ENCODE assay signal across 17 cellular contexts in the genomic region with DNA sequence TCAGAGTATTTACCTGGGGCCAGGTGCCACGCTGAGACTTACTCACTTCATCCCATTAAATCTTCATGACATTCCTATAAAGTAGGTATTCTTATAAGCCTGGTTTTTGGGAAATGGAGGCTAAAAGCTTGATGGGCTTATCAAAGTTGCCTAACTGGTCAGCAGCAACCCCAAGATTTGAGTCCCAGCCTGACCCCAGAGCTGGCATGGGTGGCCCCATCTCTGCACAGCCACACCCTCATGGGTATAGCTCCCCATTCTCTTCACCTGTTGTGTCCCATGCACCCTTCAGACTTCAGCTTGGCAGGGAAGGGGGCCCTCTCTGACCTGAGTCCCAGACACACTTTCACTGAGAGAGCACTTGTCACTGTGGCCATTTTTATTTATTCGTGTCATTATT. TPM values are rescaled to one million over a fixed set of nuclear protein-coding genes. Genes with fewer than 3 reads are reported as not detected.
DNase-seq lines count a peak whose midpoint lies in the region; ATAC-seq and TF ChIP-seq lines count a peak whose summit lies in the region.
"Had no signal": no experiment of that assay in that cellular context is flagged by ENCODE, and none has a peak within 500 bp of the region (broad histone marks: within the 10 kb centered on the region; RNA-seq: fewer than 3 reads in every experiment).

No MANE protein-coding gene starts in this region.

- no peaks in the 10 kb centered on the region for H3K27me3 ChIP-seq in stomach
- H3K27me3 ChIP-seq: BE2C had no signal

- ATAC-seq in left ventricle myocardium superior (no peak), GM21619 (IDR thresholded peaks at IDR 0.05; ENCODE audit: unreplicated experiment) (no peak), HG02970 (IDR thresholded peaks at IDR 0.05; ENCODE audit: low FRiP score, unreplicated experiment) (no peak)

- no peaks in the 10 kb centered on the region for H3K9me3 ChIP-seq in stomach
- H3K9me3 ChIP-seq: BE2C, HAP-1 had no signal

- no peaks in the 10 kb centered on the region for H3K36me3 ChIP-seq in stomach
- H3K36me3 ChIP-seq: BE2C, HAP-1 had no signal

- DNase-seq in cardiac septum (ENCODE audit: low spot score) (peak; percentile 33), left ventricle myocardium superior (no peak), coronary artery (ENCODE audit: low spot score) (peak; percentile 21), posterior vena cava (ENCODE audit: low spot score) (peak; percentile 60), stomach (peak; percentile 18), SW 1271 (lab: John Stamatoyannopoulos, UW) (no peak)
- DNase-seq: ACHN; BE2C; C1 segment of cervical spinal cord; CD4-positive, CD25-positive, alpha-beta regulatory T cell; CD8-positive, alpha-beta memory T cell; COR-L47; DMS 273 treated with DMSO at 0.1 percent for 48 hours had no signal

- H3K27ac ChIP-seq in coronary artery (no peak overlapping the region), stomach (no peak overlapping the region)
- H3K27ac ChIP-seq: HL-60 had no signal

- WGBS in stomach, 5 donors = 85 to 93% (median 91%) methylated on average over 2 of the region's 2 CpGs

- peaks cover 0 to 18% (median 6%) of the 10 kb centered on the region in 4 donors for H3K4me1 ChIP-seq in stomach
- H3K4me1 ChIP-seq: BE2C, HAP-1 had no signal

- TF ChIP-seq CTCF in coronary artery (IDR thresholded peaks at IDR 0.05) (no peak), stomach (IDR thresholded peaks at IDR 0.05) (no peak)

- no peak for TF ChIP-seq EP300 in stomach (IDR thresholded peaks at IDR 0.05)

- no peak for TF ChIP-seq POLR2A in stomach (IDR thresholded peaks at IDR 0.05)

- H3K4me3 ChIP-seq in coronary artery (no peak overlapping the region), stomach (no peak overlapping the region)
- H3K4me3 ChIP-seq: HAP-1 had no signal

- intact Hi-C loops in cardiac septum (cut with DNase I) (no loop called here), left ventricle myocardium superior (cut with micrococcal nuclease) (no loop called here), posterior vena cava (cut with DNase I) (loop anchor here in 1 of 2 donors (10.0 kb wide), 1 partner anchor 1527 kb away; no protein-coding TSS in a partner anchor), stomach (cut with DNase I; ENCODE audit: low total_unique reads) (no loop called here)

RNA-seq across cellular contexts. Expression of gene TP53I11, which starts 37.4 kb away (rescaled TPM):
- total RNA-seq in cardiac septum (38.4 TPM), left ventricle myocardium superior (45.5 TPM), posterior vena cava (100 to 1,000 TPM; 107 to 186 TPM), stomach (100 to 1,000 TPM in 1 of 5 donors, 10 to 100 TPM in 4; 27.2 to 155 (median 31.6) TPM)
- polyA plus RNA-seq in stomach = 10 to 100 TPM; 12.4 to 27.1 (median 18.5) TPM

Comparison
In these comparisons a context has a peak if more than half of its experiments do, and no peak if none do; other contexts are left out.
1. DNase-seq: peak in cardiac septum (single experiment), coronary artery (single experiment), posterior vena cava (single experiment) and stomach (single experiment); none in left ventricle myocardium superior (single experiment) and SW 1271 (0 of 2).